In the genomic region with DNA sequence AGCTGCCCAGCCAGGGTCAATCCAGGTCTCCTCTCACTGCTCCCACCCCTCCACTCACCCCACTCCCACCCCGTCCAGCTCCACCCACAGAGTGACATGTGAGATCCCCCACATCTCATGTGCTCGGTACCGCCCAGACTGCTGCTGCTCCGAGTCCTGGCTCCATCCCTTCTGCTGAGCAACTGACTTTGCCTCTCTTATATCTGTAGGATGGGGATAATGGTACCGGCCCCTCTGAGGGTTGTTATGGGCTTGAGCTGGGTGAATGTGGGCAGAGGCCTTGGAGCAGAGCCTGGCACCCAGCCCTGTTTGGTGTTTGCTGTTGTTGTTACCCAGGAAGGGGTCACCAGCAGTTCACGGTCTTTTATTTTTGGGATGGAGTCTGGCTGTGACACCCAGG, we compare ENCODE assay signal across 1 cellular context.
A peak's percentile ranks its signal among the peaks of the same experiment; 100 is the strongest.
TF ChIP-seq lines count a peak whose summit lies in the region.

No MANE protein-coding gene starts in this region.

TF ChIP-seq in HEK293, 187 proteins besides CTCF, POLR2A, EP300 and RAD21 (continued from another document):
- TF ChIP-seq ZNF274 (IDR thresholded peaks at IDR 0.05; ENCODE audit: low read length), result no peak
- no peak for TF ChIP-seq ZNF274 (tag by site-specific recombination; IDR thresholded peaks at IDR 0.05; ENCODE audit: borderline replicate concordance)
- TF ChIP-seq EGR2 (tag by site-specific recombination; IDR thresholded peaks at IDR 0.05; ENCODE audit: low read depth), result 0 out of 2 replicates have a peak, but pooled peaks have one; percentile 5
